Comparison of ENCODE assay signal across 1 cellular context in the genomic region with DNA sequence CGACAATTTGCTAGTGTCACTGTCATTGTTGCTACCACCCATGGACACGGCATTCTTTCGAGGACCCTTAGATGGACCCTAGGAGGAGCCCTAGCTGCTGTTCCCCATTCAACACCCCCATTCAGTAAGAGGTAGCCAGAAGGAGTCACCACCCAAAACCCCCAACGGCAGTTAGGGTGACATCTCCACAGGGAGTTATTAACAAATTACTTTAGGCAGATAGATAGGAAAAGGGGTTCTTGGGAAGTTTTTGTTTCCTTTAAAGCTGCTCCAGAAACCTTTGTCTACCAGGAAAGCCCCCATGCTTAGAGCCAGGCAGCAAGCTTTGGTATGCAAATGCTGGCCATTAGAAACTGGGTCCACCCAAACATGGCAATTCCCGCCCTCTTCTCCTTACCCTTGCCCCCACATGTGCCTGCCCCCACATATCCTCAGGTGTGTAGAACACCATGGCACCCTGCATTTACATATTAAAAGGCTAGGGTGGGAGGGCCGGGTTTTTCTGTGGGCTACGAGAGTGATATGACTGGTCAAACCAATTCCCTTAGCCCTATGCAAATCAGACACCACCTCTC.
TF ChIP-seq lines count a peak whose summit lies in the region.

No MANE protein-coding gene starts in this region.

TF ChIP-seq in H1, 55 proteins besides CTCF, POLR2A, EP300 and RAD21 (continued from another document):
- TF ChIP-seq ATF2 (IDR thresholded peaks at IDR 0.05; ENCODE audit: low read length), result no peak
- TF ChIP-seq ZNF274 (IDR thresholded peaks at IDR 0.05; ENCODE audit: borderline replicate concordance, extremely low read depth, low read length), result no peak
- no peak for TF ChIP-seq CHD1 (IDR thresholded peaks at IDR 0.05; ENCODE audit: low read depth, low read length)
- TF ChIP-seq CTBP2 (IDR thresholded peaks at IDR 0.05; ENCODE audit: borderline replicate concordance, insufficient read depth, insufficient read length, low read length), result no peak
- TF ChIP-seq MAX (IDR thresholded peaks at IDR 0.05), result peak; percentile 46; the same call in 1 of the 2 replicates
- TF ChIP-seq NANOG (IDR thresholded peaks at IDR 0.05; ENCODE audit: insufficient read depth, low read depth, low read length, poor library complexity, severe bottlenecking), result peak; percentile 63
- TF ChIP-seq, protein P1, sequence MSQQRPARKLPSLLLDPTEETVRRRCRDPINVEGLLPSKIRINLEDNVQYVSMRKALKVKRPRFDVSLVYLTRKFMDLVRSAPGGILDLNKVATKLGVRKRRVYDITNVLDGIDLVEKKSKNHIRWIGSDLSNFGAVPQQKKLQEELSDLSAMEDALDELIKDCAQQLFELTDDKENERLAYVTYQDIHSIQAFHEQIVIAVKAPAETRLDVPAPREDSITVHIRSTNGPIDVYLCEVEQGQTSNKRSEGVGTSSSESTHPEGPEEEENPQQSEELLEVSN (IDR thresholded peaks at IDR 0.05), result peak; percentile 78
- no peak for TF ChIP-seq EGR1 (IDR thresholded peaks at IDR 0.05; ENCODE audit: borderline replicate concordance, low read depth, low read length)
- TF ChIP-seq YY1 (IDR thresholded peaks at IDR 0.05; ENCODE audit: low read depth, low read length), result 0 out of 2 replicates have a peak, but pooled peaks have one; percentile 33
- TF ChIP-seq SP1 (IDR thresholded peaks at IDR 0.05; ENCODE audit: low read depth, low read length), result no peak
- TF ChIP-seq SP2 (IDR thresholded peaks at IDR 0.05; ENCODE audit: low read length), result no peak
- no peak for TF ChIP-seq BACH1 (IDR thresholded peaks at IDR 0.05; ENCODE audit: low read length)
- TF ChIP-seq MAFK (IDR thresholded peaks at IDR 0.05; ENCODE audit: low read depth, low read length), result no peak
- TF ChIP-seq POU5F1 (IDR thresholded peaks at IDR 0.05; ENCODE audit: low read depth, low read length), result peak; percentile 15; the same call in 1 of the 2 replicates
- no peak for TF ChIP-seq SAP30 (IDR thresholded peaks at IDR 0.05; ENCODE audit: insufficient read depth, insufficient replicate concordance, low read length)
